24 cellular contexts compared by ENCODE assay signal in genomic region chr4:101065935-101066485, GRCh38.
"Had no signal": no experiment of that assay in that cellular context is flagged by ENCODE, and none has a peak within 500 bp of the region (broad histone marks: within the 10 kb centered on the region; RNA-seq: fewer than 3 reads in every experiment).

No MANE protein-coding gene starts in this region.

- H3K4me3 Mint-ChIP-seq: activated naive CD4-positive, alpha-beta T cell treated with anti-CD3 and anti-CD28 coated beads for 36 hours; activated naive CD8-positive, alpha-beta T cell treated with anti-CD3 and anti-CD28 coated beads, Interleukin-2, amount 10 ng/mL, durations not matched to agents 7 days and 5 days; naive B cell; neural crest cell; stimulated activated naive B cell treated with anti-CD40 and anti-IgM and Interleukin-4, amounts not matched to agents 10 μg/mL and 1 μg/mL and 100 μg/mL, for 72 hours; T-helper 2 cell treated with Interferon-gamma antibody and Interleukin-4, amounts not matched to agents 5 μg/mL and 100 μg/mL, for 36 hours; WTC11 had no signal

- H3K36me3 Mint-ChIP-seq: WTC11 had no signal

- H3K27me3 Mint-ChIP-seq: activated naive CD8-positive, alpha-beta T cell treated with anti-CD3 and anti-CD28 coated beads, Interleukin-2, amount 10 ng/mL, durations not matched to agents 7 days and 5 days; naive B cell; stimulated activated naive B cell treated with anti-CD40 and anti-IgM and Interleukin-4, amounts not matched to agents 10 μg/mL and 1 μg/mL and 100 μg/mL, for 72 hours had no signal

- FAIRE-seq: urothelium cell line had no signal

- H3K9me3 Mint-ChIP-seq: activated naive CD4-positive, alpha-beta T cell treated with anti-CD3 and anti-CD28 coated beads for 36 hours; activated naive CD8-positive, alpha-beta T cell treated with anti-CD3 and anti-CD28 coated beads, Interleukin-2, amount 10 ng/mL, durations not matched to agents 7 days and 5 days; naive B cell; neural crest cell; stimulated activated naive B cell treated with anti-CD40 and anti-IgM and Interleukin-4, amounts not matched to agents 10 μg/mL and 1 μg/mL and 100 μg/mL, for 72 hours; T-helper 2 cell treated with Interferon-gamma antibody and Interleukin-4, amounts not matched to agents 5 μg/mL and 100 μg/mL, for 36 hours; WTC11 had no signal

- DNase-seq: activated CD4-positive, alpha-beta T cell treated with anti-CD3 and anti-CD28 coated beads for 4 hours; activated CD4-positive, alpha-beta T cell treated with anti-CD3 and anti-CD28 coated beads, Interleukin-2, amount 50 U/mL, for 48 hours; activated effector memory CD4-positive, alpha-beta T cell treated with Interleukin-2 at 50 U/mL for 16 hours; activated naive CD4-positive, alpha-beta T cell treated with anti-CD3 and anti-CD28 coated beads for 36 hours; activated naive CD8-positive, alpha-beta T cell treated with anti-CD3 and anti-CD28 coated beads, Interleukin-2, amount 10 ng/mL, durations not matched to agents 7 days and 5 days; activated T-cell treated with anti-CD3 and anti-CD28 coated beads, Interleukin-2, amount 50 U/mL, for 48 hours; body of pancreas; effector CD8-positive, alpha-beta T cell; foreskin melanocyte; left cardiac atrium; lower lobe of right lung; mesendoderm; naive B cell; sigmoid colon; stimulated activated CD4-positive, alpha-beta T cell treated with anti-CD3 and anti-CD28 coated beads, Interleukin-2, amount 100 ng/mL, for 48 hours; stimulated activated CD8-positive, alpha-beta memory T cell treated with anti-CD3 and anti-CD28 coated beads, Interleukin-4, amount 100 ng/mL, for 48 hours; stimulated activated naive B cell treated with anti-CD40 and anti-IgM and Interleukin-4, amounts not matched to agents 10 μg/mL and 1 μg/mL and 100 μg/mL, for 72 hours; transverse colon had no signal

- H3K27ac ChIP-seq: body of pancreas, cardiac muscle cell, hepatocyte, lower lobe of right lung, sigmoid colon, transverse colon had no signal

- H3K27me3 ChIP-seq: body of pancreas, cardiac muscle cell, hepatocyte, sigmoid colon, transverse colon had no signal

- H3K27ac Mint-ChIP-seq: activated naive CD4-positive, alpha-beta T cell treated with anti-CD3 and anti-CD28 coated beads for 36 hours; activated naive CD8-positive, alpha-beta T cell treated with anti-CD3 and anti-CD28 coated beads, Interleukin-2, amount 10 ng/mL, durations not matched to agents 7 days and 5 days; stimulated activated naive B cell treated with anti-CD40 and anti-IgM and Interleukin-4, amounts not matched to agents 10 μg/mL and 1 μg/mL and 100 μg/mL, for 72 hours; T-helper 2 cell treated with Interferon-gamma antibody and Interleukin-4, amounts not matched to agents 5 μg/mL and 100 μg/mL, for 36 hours; WTC11 had no signal

- H3K4me3 ChIP-seq: body of pancreas, cardiac muscle cell, hepatocyte, lower lobe of right lung, sigmoid colon, transverse colon had no signal

- H3K4me1 Mint-ChIP-seq: activated naive CD8-positive, alpha-beta T cell treated with anti-CD3 and anti-CD28 coated beads, Interleukin-2, amount 10 ng/mL, durations not matched to agents 7 days and 5 days had no signal

- ATAC-seq: body of pancreas; left cardiac atrium; lower lobe of right lung; stimulated activated naive B cell treated with anti-CD40 and anti-IgM and Interleukin-4, amounts not matched to agents 10 μg/mL and 1 μg/mL and 100 μg/mL, for 72 hours; WTC11 had no signal
